ENCODE assay signal across 21 cellular contexts in the genomic region with DNA sequence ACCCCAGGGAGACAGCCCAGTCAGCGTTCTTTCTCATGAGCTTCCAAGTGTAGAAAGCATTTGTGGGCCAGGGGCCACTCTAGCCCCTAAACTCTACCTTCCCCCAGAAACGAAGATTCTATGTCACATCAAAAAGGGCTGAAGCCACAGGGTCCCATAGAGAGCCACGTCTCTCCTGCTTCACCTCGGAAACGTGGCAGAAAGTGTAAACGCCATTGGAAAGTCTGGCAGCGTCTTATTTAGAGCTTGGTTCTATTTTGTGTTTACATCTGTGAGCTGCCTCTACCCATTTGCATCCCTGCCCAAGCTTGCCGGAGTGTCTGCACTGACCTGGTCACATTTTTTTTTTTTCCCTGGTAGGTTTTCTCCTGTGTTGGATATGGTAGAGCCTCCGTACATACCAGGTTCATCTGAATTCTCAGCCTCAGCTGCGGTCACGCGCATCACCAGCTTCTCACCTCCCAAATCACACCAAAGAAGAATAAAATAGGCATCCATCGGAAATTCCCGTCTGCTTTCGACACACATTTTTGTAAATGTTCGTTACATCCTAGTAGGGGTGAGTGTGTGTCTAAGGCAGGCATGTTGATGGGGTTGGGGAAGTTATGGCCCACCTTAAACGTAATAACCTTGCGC.
"Had no signal": no experiment of that assay in that cellular context is flagged by ENCODE, and none has a peak within 500 bp of the region (broad histone marks: within the 10 kb centered on the region; RNA-seq: fewer than 3 reads in every experiment).

No MANE protein-coding gene starts in this region.

- H3K36me3 ChIP-seq: left ventricle myocardium inferior, ovary, suprapubic skin, thyroid gland had no signal

- DNase-seq: effector memory CD8-positive, alpha-beta T cell; foreskin keratinocyte; kidney; left cardiac atrium; left ventricle myocardium inferior; mesendoderm; naive thymus-derived CD4-positive, alpha-beta T cell; nephron progenitor cell; ovary; right cardiac atrium; stimulated activated CD4-positive, alpha-beta T cell treated with anti-CD3 and anti-CD28 coated beads, Interleukin-4, amount 100 ng/mL, for 1 hour; stimulated activated CD8-positive, alpha-beta memory T cell treated with anti-CD3 and anti-CD28 coated beads, Interleukin-4, amount 100 ng/mL, for 48 hours; stimulated activated naive CD8-positive, alpha-beta T cell treated with anti-CD3 and anti-CD28 coated beads, Interleukin-15, Interleukin-2, amounts not matched to agents 100 U/mL and 50 U/mL, for 24 hours; thyroid gland had no signal

- H3K4me2 ChIP-seq: smooth muscle cell had no signal

- H3K4me1 Mint-ChIP-seq: stimulated activated effector memory CD8-positive, alpha-beta T cell treated with anti-CD3 and anti-CD28 coated beads, Interleukin-12 subunit alpha, Interleukin-12 subunit beta, amount 100 ng/mL, for 72 hours had no signal

- H3K9me3 Mint-ChIP-seq: dendritic cell treated with granulocyte-macrophage colony-stimulating factor and Interleukin-4, amounts not matched to agents 40 ng/mL and 50 ng/mL, for 4 days; effector memory CD8-positive, alpha-beta T cell; stimulated activated effector memory CD8-positive, alpha-beta T cell treated with anti-CD3 and anti-CD28 coated beads, Interleukin-12 subunit alpha, Interleukin-12 subunit beta, amount 100 ng/mL, for 72 hours; type B pancreatic cell had no signal

- H3K27ac ChIP-seq: foreskin keratinocyte, left ventricle myocardium inferior, ovary, suprapubic skin, thyroid gland had no signal

- H3K4me3 ChIP-seq: left ventricle myocardium inferior, lung, ovary, smooth muscle cell, suprapubic skin, thyroid gland had no signal

- H3K27ac Mint-ChIP-seq: dendritic cell treated with granulocyte-macrophage colony-stimulating factor and Interleukin-4, amounts not matched to agents 40 ng/mL and 50 ng/mL, for 4 days; effector memory CD8-positive, alpha-beta T cell; naive thymus-derived CD4-positive, alpha-beta T cell; nephron progenitor cell; stimulated activated effector memory CD8-positive, alpha-beta T cell treated with anti-CD3 and anti-CD28 coated beads, Interleukin-12 subunit alpha, Interleukin-12 subunit beta, amount 100 ng/mL, for 72 hours; type B pancreatic cell had no signal

- FAIRE-seq: kidney, urothelium cell line had no signal

- H3K27me3 ChIP-seq: ovary, thyroid gland had no signal

- H3K36me3 Mint-ChIP-seq: stimulated activated effector memory CD8-positive, alpha-beta T cell treated with anti-CD3 and anti-CD28 coated beads, Interleukin-12 subunit alpha, Interleukin-12 subunit beta, amount 100 ng/mL, for 72 hours; type B pancreatic cell had no signal

- H3K4me3 Mint-ChIP-seq: dendritic cell treated with granulocyte-macrophage colony-stimulating factor and Interleukin-4, amounts not matched to agents 40 ng/mL and 50 ng/mL, for 4 days; effector memory CD8-positive, alpha-beta T cell; naive thymus-derived CD4-positive, alpha-beta T cell; nephron progenitor cell; stimulated activated effector memory CD8-positive, alpha-beta T cell treated with anti-CD3 and anti-CD28 coated beads, Interleukin-12 subunit alpha, Interleukin-12 subunit beta, amount 100 ng/mL, for 72 hours; type B pancreatic cell had no signal

- H3K4me1 ChIP-seq: foreskin keratinocyte, left ventricle myocardium inferior, suprapubic skin, thyroid gland had no signal

- ATAC-seq: effector memory CD8-positive, alpha-beta T cell; foreskin keratinocyte; left cardiac atrium; naive thymus-derived CD4-positive, alpha-beta T cell; right cardiac atrium; stimulated activated effector memory CD8-positive, alpha-beta T cell treated with anti-CD3 and anti-CD28 coated beads, Interleukin-12 subunit alpha, Interleukin-12 subunit beta, amount 100 ng/mL, for 72 hours; stimulated activated naive CD8-positive, alpha-beta T cell treated with anti-CD3 and anti-CD28 coated beads, Interleukin-15, Interleukin-2, amounts not matched to agents 100 U/mL and 50 U/mL, for 24 hours had no signal

- H3K9me3 ChIP-seq: left ventricle myocardium inferior, ovary, suprapubic skin, thyroid gland had no signal
